9 cellular contexts compared by ENCODE assay signal in genomic region chr7:47573758-47574472, GRCh38. TPM values are rescaled to one million over a fixed set of nuclear protein-coding genes. Genes with fewer than 3 reads are reported as not detected.
DNase-seq lines count a peak whose midpoint lies in the region; ATAC-seq, FAIRE-seq and TF ChIP-seq lines count a peak whose summit lies in the region.
"Had no signal": no experiment of that assay in that cellular context is flagged by ENCODE, and none has a peak within 500 bp of the region (broad histone marks: within the 10 kb centered on the region; RNA-seq: fewer than 3 reads in every experiment).

No MANE protein-coding gene starts in this region.

- peaks cover 11% of the 10 kb centered on the region for H3K27me3 Mint-ChIP-seq in activated T-helper 1 cell treated with anti-CD3 and anti-CD28 coated beads, Interleukin-12 subunit alpha, Interleukin-12 subunit beta, Interleukin-2, Interleukin-4 antibody, amounts not matched to agents 30 ng/mL and 10 ng/mL and 1 ng/mL, durations not matched to agents 14 hours and 24 hours and 36 hours (ENCODE audit: insufficient read depth)

- peaks cover 76% of the 10 kb centered on the region for H3K4me1 ChIP-seq in mucosa of descending colon (ENCODE audit: low read depth)

- no peaks in the 10 kb centered on the region for H3K36me3 Mint-ChIP-seq in activated T-helper 1 cell treated with anti-CD3 and anti-CD28 coated beads, Interleukin-12 subunit alpha, Interleukin-12 subunit beta, Interleukin-2, Interleukin-4 antibody, amounts not matched to agents 30 ng/mL and 10 ng/mL and 1 ng/mL, durations not matched to agents 14 hours and 24 hours and 36 hours (ENCODE audit: low read depth)

- peak; percentile 8 for ATAC-seq in mucosa of descending colon

- no peak overlapping the region for H3K27ac Mint-ChIP-seq in activated T-helper 1 cell treated with anti-CD3 and anti-CD28 coated beads, Interleukin-12 subunit alpha, Interleukin-12 subunit beta, Interleukin-2, Interleukin-4 antibody, amounts not matched to agents 30 ng/mL and 10 ng/mL and 1 ng/mL, durations not matched to agents 14 hours and 24 hours and 36 hours

- H3K4me3 ChIP-seq in AG04449 (ENCODE audit: low read depth, low read length) = peak overlapping the region; percentile 12; the same call in 1 of the 2 replicates
- no peak overlapping the region for H3K4me3 ChIP-seq in bronchial epithelial cell (ENCODE audit: low read depth, low read length)
- no peak overlapping the region for H3K4me3 ChIP-seq in mucosa of descending colon

- DNase-seq in AG04449 (ENCODE audit: low read depth, low spot score) = peak; percentile 70
- peak; percentile 68 for DNase-seq in LHCN-M2 (ENCODE audit: low read depth)
- peak; percentile 81 for DNase-seq in bronchial epithelial cell (ENCODE audit: low read depth)
- peak in 1 of 3 donors; percentile 57 for DNase-seq in mucosa of descending colon
- DNase-seq in NCI-H1436 treated with DMSO at 0.1 percent for 48 hours (lab: John Stamatoyannopoulos, UW) = no peak
- no peak for DNase-seq in GM13976 (ENCODE audit: low spot score)
- no peak for DNase-seq in activated T-helper 1 cell treated with anti-CD3 and anti-CD28 coated beads, Interleukin-12 subunit alpha, Interleukin-12 subunit beta, Interleukin-2, Interleukin-4 antibody, amounts not matched to agents 30 ng/mL and 10 ng/mL and 1 ng/mL, durations not matched to agents 14 hours and 24 hours and 36 hours (ENCODE audit: low spot score)
- DNase-seq in activated naive CD4-positive, alpha-beta T cell (lab: John Stamatoyannopoulos, UW) = no peak
- DNase-seq: DND-41 had no signal

- H3K9me3 ChIP-seq in mucosa of descending colon = no peaks in the 10 kb centered on the region

- peaks cover 6% of the 10 kb centered on the region for H3K4me1 Mint-ChIP-seq in activated T-helper 1 cell treated with anti-CD3 and anti-CD28 coated beads, Interleukin-12 subunit alpha, Interleukin-12 subunit beta, Interleukin-2, Interleukin-4 antibody, amounts not matched to agents 30 ng/mL and 10 ng/mL and 1 ng/mL, durations not matched to agents 14 hours and 24 hours and 36 hours (ENCODE audit: low read depth)

- no peaks in the 10 kb centered on the region for H3K36me3 ChIP-seq in bronchial epithelial cell (ENCODE audit: control insufficient read depth, insufficient read depth, low read length)
- no peaks in the 10 kb centered on the region for H3K36me3 ChIP-seq in mucosa of descending colon (ENCODE audit: low read depth)

- H3K27me3 ChIP-seq in bronchial epithelial cell (ENCODE audit: control insufficient read depth, insufficient read depth, low read length) = no peaks in the 10 kb centered on the region

- in situ Hi-C loops in GM13976 (cut with MboI; ENCODE audit: low sequenced_read_pairs, unreplicated experiment) = no loop called here

- CTCF ChIA-PET in AG04449 (lab: Yijun Ruan, JAX) = interaction anchor here (1.8 kb wide), 1 partner anchor 246 kb away, joined by 5 read pairs; no protein-coding TSS in a partner anchor

- POLR2A ChIA-PET in AG04449 (lab: Yijun Ruan, JAX) = interaction anchor here (0.6 kb wide), 1 partner anchor 51 kb away, joined by 3 read pairs; no protein-coding TSS in a partner anchor

- H3K4me3 Mint-ChIP-seq in activated T-helper 1 cell treated with anti-CD3 and anti-CD28 coated beads, Interleukin-12 subunit alpha, Interleukin-12 subunit beta, Interleukin-2, Interleukin-4 antibody, amounts not matched to agents 30 ng/mL and 10 ng/mL and 1 ng/mL, durations not matched to agents 14 hours and 24 hours and 36 hours = no peak overlapping the region

- H3K9me3 Mint-ChIP-seq in activated T-helper 1 cell treated with anti-CD3 and anti-CD28 coated beads, Interleukin-12 subunit alpha, Interleukin-12 subunit beta, Interleukin-2, Interleukin-4 antibody, amounts not matched to agents 30 ng/mL and 10 ng/mL and 1 ng/mL, durations not matched to agents 14 hours and 24 hours and 36 hours = no peaks in the 10 kb centered on the region

- no peak for TF ChIP-seq CTCF in AG04449 (IDR thresholded peaks at IDR 0.05; ENCODE audit: insufficient read depth, low read length, missing control alignments)
- TF ChIP-seq CTCF in bronchial epithelial cell (IDR thresholded peaks at IDR 0.05; ENCODE audit: insufficient read depth, low read length, severe bottlenecking) = no peak
- no peak for TF ChIP-seq CTCF in mucosa of descending colon (IDR thresholded peaks at IDR 0.05)
- no peak for TF ChIP-seq CTCF in GM13976 (IDR thresholded peaks at IDR 0.05; ENCODE audit: borderline replicate concordance, control extremely low read depth, extremely low read depth, insufficient read depth, missing control alignments)

- intact Hi-C loops in mucosa of descending colon (cut with DNase I, micrococcal nuclease) = no loop called here
- intact Hi-C loops in activated T-helper 1 cell treated with anti-CD3 and anti-CD28 coated beads, Interleukin-12 subunit alpha, Interleukin-12 subunit beta, Interleukin-2, Interleukin-4 antibody, amounts not matched to agents 30 ng/mL and 10 ng/mL and 1 ng/mL, durations not matched to agents 14 hours and 24 hours and 36 hours (cut with micrococcal nuclease) = no loop called here

- FAIRE-seq in bronchial epithelial cell (lab: Jason Lieb, UNC) = no peak

RNA-seq across cellular contexts. Expression of gene TNS3, which starts 8.0 kb away (rescaled TPM):
- total RNA-seq in LHCN-M2 (2014; rRNA removed) (499 and 556 TPM in 2 replicates), bronchial epithelial cell (1.8 and 2.6 TPM in 2 replicates), mucosa of descending colon (10 to 100 TPM; 69.1 to 98.9 (median 69.9) TPM)
- 142 TPM for polyA plus RNA-seq in LHCN-M2 (2012)
- total RNA-seq in activated T-helper 1 cell treated with anti-CD3 and anti-CD28 coated beads, Interleukin-12 subunit alpha, Interleukin-12 subunit beta, Interleukin-2, Interleukin-4 antibody, amounts not matched to agents 30 ng/mL and 10 ng/mL and 1 ng/mL, durations not matched to agents 14 hours and 24 hours and 36 hours = 4.1 and 5.8 TPM in 2 replicates

Comparison
In these comparisons a context has a peak if more than half of its experiments do, and no peak if none do; other contexts are left out.
1. DNase-seq: peak in AG04449 (single experiment), LHCN-M2 (single experiment) and bronchial epithelial cell (single experiment); none in NCI-H1436 treated with DMSO at 0.1 percent for 48 hours (single experiment), GM13976 (single experiment), activated T-helper 1 cell treated with anti-CD3 and anti-CD28 coated beads, Interleukin-12 subunit alpha, Interleukin-12 subunit beta, Interleukin-2, Interleukin-4 antibody, amounts not matched to agents 30 ng/mL and 10 ng/mL and 1 ng/mL, durations not matched to agents 14 hours and 24 hours and 36 hours (single experiment) and activated naive CD4-positive, alpha-beta T cell (0 of 4).
2. RNA of gene TNS3, which starts 8.0 kb away (total RNA-seq): 499 to 556 TPM in LHCN-M2 and 69.1 to 98.9 TPM in mucosa of descending colon; 4.1 to 5.8 TPM in activated T-helper 1 cell treated with anti-CD3 and anti-CD28 coated beads, Interleukin-12 subunit alpha, Interleukin-12 subunit beta, Interleukin-2, Interleukin-4 antibody, amounts not matched to agents 30 ng/mL and 10 ng/mL and 1 ng/mL, durations not matched to agents 14 hours and 24 hours and 36 hours and 1.8 to 2.6 TPM in bronchial epithelial cell; every median in the first group is over 10 times any median in the second.